In genomic region chr5:127758884-127759283, GRCh38 we compare ENCODE assay signal across 35 cellular contexts. TPM values are rescaled to one million over a fixed set of nuclear protein-coding genes. Genes with fewer than 3 reads are reported as not detected.
A peak's percentile ranks its signal among the peaks of the same experiment; 100 is the strongest.
DNase-seq lines count a peak whose midpoint lies in the region; FAIRE-seq and TF ChIP-seq lines count a peak whose summit lies in the region.
"Had no signal": no experiment of that assay in that cellular context is flagged by ENCODE, and none has a peak within 500 bp of the region (broad histone marks: within the 10 kb centered on the region; RNA-seq: fewer than 3 reads in every experiment).

No MANE protein-coding gene starts in this region.

- no peaks in the 10 kb centered on the region for H3K9me3 ChIP-seq in esophagus muscularis mucosa
- no peaks in the 10 kb centered on the region for H3K9me3 ChIP-seq in suprapubic skin
- H3K9me3 ChIP-seq: A549, left ventricle myocardium inferior, sigmoid colon, SK-N-SH, tibial nerve had no signal

- FAIRE-seq in GM12891 (lab: Jason Lieb, UNC) (no peak), HTR-8/SVneo (lab: Jason Lieb, UNC) (no peak)
- FAIRE-seq: A549, D721Med, islet of Langerhans, TTC549 had no signal

- H3K27me3 ChIP-seq in esophagus muscularis mucosa (no peaks in the 10 kb centered on the region), suprapubic skin (no peaks in the 10 kb centered on the region)
- H3K27me3 ChIP-seq: sigmoid colon, tibial nerve had no signal

- intact Hi-C loops in esophagus muscularis mucosa (cut with DNase I): loop anchor here (5.0 to 10.0 kb wide), 3 partner anchors 192 to 443 kb away; partner anchors contain the start of gene SLC12A2

- DNase-seq in ELF-1 (ENCODE audit: low read depth, low spot score): peak; percentile 64
- DNase-seq in NCI-H226: peak; percentile 38
- DNase-seq in esophagus muscularis mucosa (ENCODE audit: extremely low spot score): no peak
- DNase-seq in mesothelial cell of epicardium (ENCODE audit: low spot score in 2 of 2, unreplicated experiment in 2 of 2): no peak
- DNase-seq in GM12891 (ENCODE audit: insufficient read length, low spot score): no peak
- DNase-seq in HTR-8/SVneo (ENCODE audit: insufficient read length, low spot score): no peak
- DNase-seq in GM19240 (ENCODE audit: insufficient read length, low spot score): no peak
- DNase-seq in suprapubic skin (ENCODE audit: low spot score in 2 of 2): no peak
- DNase-seq: activated naive CD4-positive, alpha-beta T cell; activated naive CD8-positive, alpha-beta T cell treated with anti-CD3 and anti-CD28 coated beads, Interleukin-2, amount 50 U/mL, for 24 hours; activated T-cell treated with anti-CD3 and anti-CD28 coated beads, Interleukin-2, amount 50 U/mL, for 48 hours; CD4-positive, alpha-beta T cell; HCEC 1CT; IMR-90; left ventricle myocardium inferior; natural killer cell; NCI-H1092; NCI-H187 treated with DMSO at 0.1 percent for 48 hours; NCI-H526 treated with DMSO at 0.1 percent for 48 hours; nucleus accumbens; sigmoid colon; SK-N-SH; stimulated activated CD4-positive, alpha-beta T cell treated with anti-CD3 and anti-CD28 coated beads, Interleukin-4, amount 100 ng/mL, for 24 hours had no signal

- no peak for TF ChIP-seq CTCF in esophagus muscularis mucosa (IDR thresholded peaks at IDR 0.05)
- no peak for TF ChIP-seq CTCF in mesothelial cell of epicardium (IDR thresholded peaks at IDR 0.05; ENCODE audit: unreplicated experiment)
- no peak for TF ChIP-seq CTCF in suprapubic skin (IDR thresholded peaks at IDR 0.05)

- H3K36me3 ChIP-seq in esophagus muscularis mucosa (no peaks in the 10 kb centered on the region), suprapubic skin (no peaks in the 10 kb centered on the region)
- H3K36me3 ChIP-seq: left ventricle myocardium inferior, sigmoid colon, tibial nerve had no signal

- TF ChIP-seq EP300 in esophagus muscularis mucosa (IDR thresholded peaks at IDR 0.05): no peak
- TF ChIP-seq EP300 in suprapubic skin (IDR thresholded peaks at IDR 0.05): no peak

- no peak overlapping the region for H3K4me3 ChIP-seq in esophagus muscularis mucosa
- H3K4me3 ChIP-seq in suprapubic skin: no peak overlapping the region
- H3K4me3 ChIP-seq: A549, left ventricle myocardium inferior, sigmoid colon, tibial nerve had no signal

- H3K4me1 Mint-ChIP-seq in mesothelial cell of epicardium: peaks cover 40% of the 10 kb centered on the region
- H3K4me1 Mint-ChIP-seq: activated naive CD8-positive, alpha-beta T cell treated with anti-CD3 and anti-CD28 coated beads, Interleukin-2, amount 50 U/mL, for 24 hours; natural killer cell had no signal

- H3K27ac ChIP-seq in esophagus muscularis mucosa (replicated peaks in 1 of 4) (peak overlapping the region in 3 of 4 donors; percentile 5 to 52 (median 22)), suprapubic skin (no peak overlapping the region)
- H3K27ac ChIP-seq: left ventricle myocardium inferior, tibial nerve had no signal

- no peaks in the 10 kb centered on the region for H3K36me3 Mint-ChIP-seq in mesothelial cell of epicardium
- H3K36me3 Mint-ChIP-seq: natural killer cell had no signal

- H3K4me1 ChIP-seq in esophagus muscularis mucosa (peaks cover 10 to 47% (median 44%) of the 10 kb centered on the region in 4 donors), suprapubic skin (peaks cover 3% of the 10 kb centered on the region)

- H3K9me3 Mint-ChIP-seq in mesothelial cell of epicardium: no peaks in the 10 kb centered on the region
- H3K9me3 Mint-ChIP-seq: activated naive CD8-positive, alpha-beta T cell treated with anti-CD3 and anti-CD28 coated beads, Interleukin-2, amount 50 U/mL, for 24 hours; CD4-positive, alpha-beta T cell; natural killer cell had no signal

- TF ChIP-seq POLR2A in esophagus muscularis mucosa (IDR thresholded peaks at IDR 0.05; ENCODE audit: low read depth) (no peak), GM12891 (IDR thresholded peaks at IDR 0.05; ENCODE audit: low read depth, low read length) (no peak), suprapubic skin (IDR thresholded peaks at IDR 0.05) (no peak)

- no peak overlapping the region for H3K4me3 Mint-ChIP-seq in mesothelial cell of epicardium
- H3K4me3 Mint-ChIP-seq: activated naive CD8-positive, alpha-beta T cell treated with anti-CD3 and anti-CD28 coated beads, Interleukin-2, amount 50 U/mL, for 24 hours; CD4-positive, alpha-beta T cell; natural killer cell had no signal

- no peaks in the 10 kb centered on the region for H3K27me3 Mint-ChIP-seq in mesothelial cell of epicardium (ENCODE audit: low read depth)
- H3K27me3 Mint-ChIP-seq: activated naive CD8-positive, alpha-beta T cell treated with anti-CD3 and anti-CD28 coated beads, Interleukin-2, amount 50 U/mL, for 24 hours; CD4-positive, alpha-beta T cell had no signal

- H3K27ac Mint-ChIP-seq in mesothelial cell of epicardium: peak overlapping the region; percentile 27
- H3K27ac Mint-ChIP-seq: activated naive CD8-positive, alpha-beta T cell treated with anti-CD3 and anti-CD28 coated beads, Interleukin-2, amount 50 U/mL, for 24 hours; CD4-positive, alpha-beta T cell; natural killer cell had no signal

TF ChIP-seq in GM12891, 5 proteins besides CTCF, POLR2A, EP300 and RAD21:
- TF ChIP-seq PAX5 (IDR thresholded peaks at IDR 0.05; ENCODE audit: insufficient read depth, low read length, severe bottlenecking) (no peak), TAF1 (IDR thresholded peaks at IDR 0.05; ENCODE audit: low read depth, low read length) (no peak), POU2F2 (IDR thresholded peaks at IDR 0.05; ENCODE audit: low read depth, low read length) (no peak), SPI1 (IDR thresholded peaks at IDR 0.05; ENCODE audit: low read depth, low read length) (no peak), POLR2AphosphoS5 (IDR thresholded peaks at IDR 0.05; ENCODE audit: low read depth, low read length) (no peak)
TF ChIP-seq in GM12891: peak in this region for 0.

RNA-seq across cellular contexts. Expression of gene CCDC192, which starts 55.7 kb away (rescaled TPM):
- total RNA-seq in esophagus muscularis mucosa (1 to 10 TPM in 3 of 4 donors, under 1 TPM in 1; 0.33 to 1.7 (median 1.1) TPM), mesothelial cell of epicardium (1.8 to 2.1 TPM (median 2.0 TPM) in 3 replicates), suprapubic skin (1 to 10 TPM in 2 of 4 donors, under 1 TPM in 1, not detected in 1; 0.70 to 3.1 (median 2.0) TPM)
- 1.2 TPM for polyA plus RNA-seq in GM12891 (2012; ENCODE audit: low read depth, missing spikeins)
- total RNA-seq: CD4-positive, alpha-beta T cell; Daoy; dermis microvascular lymphatic vessel endothelial cell; fibroblast of lung; glomerular endothelial cell; IMR-90; left ventricle myocardium inferior; natural killer cell; pulmonary artery endothelial cell; Right ventricle myocardium inferior; T-helper 1 cell treated with Interleukin-12 subunit alpha and Interleukin-12 subunit beta and Interleukin-4 antibody, amounts not matched to agents 30 ng/mL and 1 ng/mL, for 36 hours had no signal
- polyA plus RNA-seq: A549, fibroblast of lung, IMR-90, SK-N-SH had no signal

Comparison
In these comparisons a context has a peak if more than half of its experiments do, and no peak if none do; other contexts are left out.
1. DNase-seq: peak in ELF-1 (single experiment) and NCI-H226 (single experiment); none in esophagus muscularis mucosa (single experiment), mesothelial cell of epicardium (0 of 2), GM12891 (single experiment), HTR-8/SVneo (single experiment), GM19240 (single experiment) and suprapubic skin (0 of 2).